22 cellular contexts compared by ENCODE assay signal in the genomic region with DNA sequence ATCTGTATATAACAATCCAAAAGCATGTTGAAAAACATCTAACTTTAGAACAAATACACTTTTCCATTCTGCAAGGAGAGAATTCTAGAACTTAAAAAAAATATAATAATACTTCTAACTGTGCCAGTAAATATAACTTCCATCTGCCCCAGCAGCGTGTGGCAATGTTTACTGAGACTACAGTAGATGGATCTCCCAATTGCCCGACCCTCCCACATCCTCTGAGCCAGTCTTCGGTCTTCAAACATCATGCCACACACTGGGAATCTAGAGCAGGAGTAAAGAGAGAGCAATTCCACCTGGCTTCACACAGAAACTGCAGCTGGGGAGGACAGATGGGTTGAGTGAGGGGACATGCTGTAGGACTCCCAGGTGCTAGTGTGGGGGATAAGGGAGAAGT.
"Had no signal": no experiment of that assay in that cellular context is flagged by ENCODE, and none has a peak within 500 bp of the region (broad histone marks: within the 10 kb centered on the region; RNA-seq: fewer than 3 reads in every experiment).

No MANE protein-coding gene starts in this region.

- DNase-seq: colonic mucosa; dermis blood vessel endothelial cell; effector CD4-positive, alpha-beta T cell; endodermal cell; erythroblast; foreskin melanocyte; heart left ventricle; hippocampal formation; left colon; mesendoderm; naive B cell; occipital lobe; psoas muscle; retina; spleen; stimulated activated CD4-positive, alpha-beta T cell treated with anti-CD3 and anti-CD28 coated beads, Interleukin-2, amount 100 ng/mL, for 24 hours; stimulated activated naive CD4-positive, alpha-beta T cell; stomach; substantia nigra; transverse colon had no signal

- H3K9me3 Mint-ChIP-seq: endodermal cell, naive B cell, nephron had no signal

- ATAC-seq: heart left ventricle, left colon, psoas muscle, sciatic nerve had no signal

- H3K4me3 Mint-ChIP-seq: endodermal cell, naive B cell, nephron had no signal

- H3K36me3 Mint-ChIP-seq: naive B cell had no signal

- H3K4me1 Mint-ChIP-seq: endodermal cell, naive B cell, nephron had no signal

- H3K27ac Mint-ChIP-seq: nephron had no signal

- H3K27me3 Mint-ChIP-seq: naive B cell had no signal
